In genomic region chr3:127014536-127015281, GRCh38 we compare ENCODE assay signal across 11 cellular contexts. TPM values are rescaled to one million over a fixed set of nuclear protein-coding genes. Genes with fewer than 3 reads are reported as not detected.
A peak's percentile ranks its signal among the peaks of the same experiment; 100 is the strongest.
DNase-seq lines count a peak whose midpoint lies in the region; ATAC-seq and TF ChIP-seq lines count a peak whose summit lies in the region.
"Had no signal": no experiment of that assay in that cellular context is flagged by ENCODE, and none has a peak within 500 bp of the region (broad histone marks: within the 10 kb centered on the region; RNA-seq: fewer than 3 reads in every experiment).

No MANE protein-coding gene starts in this region.

- H3K27me3 ChIP-seq in BLaER1 (no peaks in the 10 kb centered on the region), OCI-LY3 (ENCODE audit: low read depth, low read length) (no peaks in the 10 kb centered on the region), HAP-1 (ENCODE audit: low read depth) (no peaks in the 10 kb centered on the region)
- H3K27me3 ChIP-seq: uterus had no signal

- H3K9ac ChIP-seq in BLaER1 (no peak overlapping the region), OCI-LY3 (ENCODE audit: low read length) (peak overlapping the region; percentile 22; the same call in 1 of the 2 replicates)

- H3K79me2 ChIP-seq in OCI-LY3 (ENCODE audit: low read length): no peaks in the 10 kb centered on the region

- ATAC-seq in GM19035 (IDR thresholded peaks at IDR 0.05; ENCODE audit: unreplicated experiment) (peak; percentile 39), HG02678 (IDR thresholded peaks at IDR 0.05; ENCODE audit: unreplicated experiment) (peak; percentile 38), left colon (no peak)

- peaks cover 66% of the 10 kb centered on the region for H4K20me1 ChIP-seq in BLaER1
- no peaks in the 10 kb centered on the region for H4K20me1 ChIP-seq in OCI-LY3 (ENCODE audit: insufficient read depth, low read length)

- H3K36me3 ChIP-seq in BLaER1 (peaks cover 15% of the 10 kb centered on the region; the same call in 1 of the 2 replicates), OCI-LY3 (replicated peaks; ENCODE audit: low read depth, low read length) (no peaks in the 10 kb centered on the region), HAP-1 (replicated peaks) (peaks cover 32% of the 10 kb centered on the region)
- H3K36me3 ChIP-seq: uterus had no signal

- intact Hi-C loops in left colon (cut with DNase I, micrococcal nuclease): no loop called here

- H3K4me3 ChIP-seq in BLaER1 (no peak overlapping the region), OCI-LY3 (ENCODE audit: low read length) (peak overlapping the region; percentile 53), HAP-1 (no peak overlapping the region)
- H3K4me3 ChIP-seq: uterus had no signal

- in situ Hi-C loops in HAP-1 (cut with MboI; ENCODE audit: low sequenced_read_pairs): no loop called here

- H3K4me2 ChIP-seq in BLaER1 (peak overlapping the region; percentile 82), OCI-LY3 (ENCODE audit: low read length) (peak overlapping the region; percentile 66)

- H3K9me3 ChIP-seq in BLaER1: no peaks in the 10 kb centered on the region
- no peaks in the 10 kb centered on the region for H3K9me3 ChIP-seq in OCI-LY3 (ENCODE audit: insufficient read depth, low read length)
- H3K9me3 ChIP-seq in HAP-1: no peaks in the 10 kb centered on the region
- H3K9me3 ChIP-seq: uterus had no signal

- DNase-seq in left colon: no peak
- no peak for DNase-seq in SHP77 treated with DMSO at 0.1 percent for 48 hours (lab: John Stamatoyannopoulos, UW)
- no peak for DNase-seq in HAP-1 (ENCODE audit: low spot score in 2 of 2)
- no peak for DNase-seq in NCI-H526 (lab: John Stamatoyannopoulos, UW)
- DNase-seq: activated CD4-positive, alpha-beta T cell treated with anti-CD3 and anti-CD28 coated beads, Interleukin-2, amount 10 ng/mL, durations not matched to agents 24 days and 14 days; effector CD4-positive, alpha-beta T cell; uterus had no signal

- no peak overlapping the region for H2AFZ ChIP-seq in OCI-LY3 (ENCODE audit: low read depth, low read length)

- no peak for TF ChIP-seq CTCF in OCI-LY3 (IDR thresholded peaks at IDR 0.05; ENCODE audit: low read depth, low read length)

- H3K27ac ChIP-seq in BLaER1 (no peak overlapping the region), OCI-LY3 (ENCODE audit: low read length) (peak overlapping the region; percentile 63)
- H3K27ac ChIP-seq: uterus had no signal

- H3K4me1 ChIP-seq in BLaER1 (peaks cover 68% of the 10 kb centered on the region), OCI-LY3 (ENCODE audit: low read length) (peaks cover 19% of the 10 kb centered on the region), HAP-1 (no peaks in the 10 kb centered on the region)
- H3K4me1 ChIP-seq: uterus had no signal

RNA-seq across cellular contexts. Expression of gene PLXNA1, which starts 31.8 kb away (rescaled TPM):
- 10 to 100 TPM; 15.4 to 18.0 TPM for total RNA-seq in left colon
